Comparison of ENCODE assay signal across 1 cellular context in genomic region chr12:116863275-116863767, GRCh38.
TF ChIP-seq lines count a peak whose summit lies in the region.

No MANE protein-coding gene starts in this region.

TF ChIP-seq in endothelial cell of umbilical vein, 7 proteins besides CTCF, POLR2A, EP300 and RAD21:
- TF ChIP-seq POLR2AphosphoS5 (IDR thresholded peaks at IDR 0.05; ENCODE audit: insufficient read depth, low read depth, low read length) (no peak), JUN (IDR thresholded peaks at IDR 0.05; ENCODE audit: borderline replicate concordance, insufficient read depth, insufficient read length, low read depth) (no peak), MYC (IDR thresholded peaks at IDR 0.05; ENCODE audit: low read depth, low read length) (no peak), MAX (IDR thresholded peaks at IDR 0.05; ENCODE audit: insufficient read depth, insufficient read length) (no peak), FOS (IDR thresholded peaks at IDR 0.05; ENCODE audit: borderline replicate concordance, insufficient read depth, low read length) (no peak), GATA2 (IDR thresholded peaks at IDR 0.05; ENCODE audit: insufficient read depth, insufficient read length, low read depth, low read length) (no peak), EZH2 (IDR thresholded peaks at IDR 0.05; ENCODE audit: borderline replicate concordance, low read depth, low read length, severe bottlenecking) (no peak)
TF ChIP-seq in endothelial cell of umbilical vein: peak in this region for 0.
